ENCODE assay signal across 1 cellular context in the genomic region with DNA sequence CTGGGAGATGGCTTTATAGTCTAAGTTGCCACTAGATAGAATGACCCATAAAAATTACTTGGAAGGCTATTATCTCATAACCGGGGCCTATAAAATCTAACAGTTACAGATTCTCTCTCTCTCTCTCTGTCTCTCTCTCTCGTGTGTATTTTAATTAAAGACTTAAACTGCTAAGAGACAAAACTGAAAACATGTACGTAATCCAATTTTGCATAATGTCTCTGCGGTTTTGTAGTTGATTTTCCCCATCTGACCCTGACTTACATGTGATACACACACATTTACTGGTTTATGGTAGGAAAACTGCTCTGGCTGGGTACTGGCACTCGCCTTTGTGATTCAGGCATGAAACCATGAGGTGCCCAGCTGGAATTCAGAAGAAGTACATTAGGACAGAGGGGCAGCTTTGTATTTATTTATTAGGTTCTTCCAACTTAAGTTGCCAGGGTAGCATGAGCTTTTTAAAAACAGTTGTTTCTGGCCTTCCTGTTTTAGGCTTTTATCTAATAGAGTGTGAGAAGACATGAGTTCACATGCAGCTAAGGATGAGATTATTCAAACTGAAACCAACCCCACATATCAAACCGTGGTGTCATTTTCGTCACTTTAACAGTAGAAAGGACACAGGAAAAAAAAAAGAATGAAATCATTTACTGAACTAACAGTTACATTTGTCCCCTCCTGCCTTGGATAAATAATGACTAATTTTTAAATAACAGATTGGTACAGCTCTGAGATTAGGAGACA.
TF ChIP-seq lines count a peak whose summit lies in the region.

No MANE protein-coding gene starts in this region.

TF ChIP-seq in HEK293, 187 proteins besides CTCF, POLR2A, EP300 and RAD21 (continued from another document and continues in another):
- TF ChIP-seq ZBTB7A (tag by site-specific recombination; IDR thresholded peaks at IDR 0.05; ENCODE audit: low read depth) (no peak), KLF9 (tag by site-specific recombination; IDR thresholded peaks at IDR 0.05; ENCODE audit: low read depth) (no peak), ZNF677 (tag by site-specific recombination; IDR thresholded peaks at IDR 0.05) (no peak), ZNF423 (tag by site-specific recombination; IDR thresholded peaks at IDR 0.05) (no peak), ZNF366 (tag by site-specific recombination; conservative IDR thresholded peaks at IDR 0.05) (0 out of 2 replicates have a peak, but pooled peaks have one; percentile 30), RBAK (tag by site-specific recombination; IDR thresholded peaks at IDR 0.05) (no peak), ZXDB (tag by site-specific recombination; IDR thresholded peaks at IDR 0.05) (no peak), ZNF701 (tag by site-specific recombination; IDR thresholded peaks at IDR 0.05) (no peak), GFI1B (tag by site-specific recombination; IDR thresholded peaks at IDR 0.05) (no peak), ZNF146 (tag by site-specific recombination; IDR thresholded peaks at IDR 0.05) (no peak), SALL2 (tag by site-specific recombination; IDR thresholded peaks at IDR 0.05; ENCODE audit: borderline replicate concordance) (no peak), ZNF76 (tag by site-specific recombination; IDR thresholded peaks at IDR 0.05; ENCODE audit: borderline replicate concordance, low read depth) (no peak), HOXD13 (CRISPR knock-in tag; IDR thresholded peaks at IDR 0.05; ENCODE audit: borderline replicate concordance) (no peak), ZNF623 (tag by site-specific recombination; IDR thresholded peaks at IDR 0.05) (no peak), ZNF112 (tag by site-specific recombination; IDR thresholded peaks at IDR 0.05) (no peak), ZNF157 (tag by site-specific recombination; IDR thresholded peaks at IDR 0.05) (no peak), KLF1 (tag by site-specific recombination; IDR thresholded peaks at IDR 0.05) (no peak), ZNF211 (tag by site-specific recombination; IDR thresholded peaks at IDR 0.05; ENCODE audit: low read depth) (no peak), ZNF132 (tag by site-specific recombination; IDR thresholded peaks at IDR 0.05; ENCODE audit: borderline replicate concordance) (no peak), ZFHX2 (tag by site-specific recombination; conservative IDR thresholded peaks at IDR 0.05) (no peak), ZEB2 (tag by site-specific recombination; IDR thresholded peaks at IDR 0.05) (peak; percentile 76), FEZF1 (tag by site-specific recombination; IDR thresholded peaks at IDR 0.05) (peak; percentile 87), ZNF223 (tag by site-specific recombination; IDR thresholded peaks at IDR 0.05) (no peak), ZNF140 (tag by site-specific recombination; IDR thresholded peaks at IDR 0.05) (no peak), ZNF23 (tag by site-specific recombination; IDR thresholded peaks at IDR 0.05; ENCODE audit: borderline replicate concordance) (no peak), ZFP41 (tag by site-specific recombination; IDR thresholded peaks at IDR 0.05; ENCODE audit: borderline replicate concordance) (no peak), ZNF302 (tag by site-specific recombination; IDR thresholded peaks at IDR 0.05; ENCODE audit: low read depth) (no peak)
- TF ChIP-seq, protein P1, sequence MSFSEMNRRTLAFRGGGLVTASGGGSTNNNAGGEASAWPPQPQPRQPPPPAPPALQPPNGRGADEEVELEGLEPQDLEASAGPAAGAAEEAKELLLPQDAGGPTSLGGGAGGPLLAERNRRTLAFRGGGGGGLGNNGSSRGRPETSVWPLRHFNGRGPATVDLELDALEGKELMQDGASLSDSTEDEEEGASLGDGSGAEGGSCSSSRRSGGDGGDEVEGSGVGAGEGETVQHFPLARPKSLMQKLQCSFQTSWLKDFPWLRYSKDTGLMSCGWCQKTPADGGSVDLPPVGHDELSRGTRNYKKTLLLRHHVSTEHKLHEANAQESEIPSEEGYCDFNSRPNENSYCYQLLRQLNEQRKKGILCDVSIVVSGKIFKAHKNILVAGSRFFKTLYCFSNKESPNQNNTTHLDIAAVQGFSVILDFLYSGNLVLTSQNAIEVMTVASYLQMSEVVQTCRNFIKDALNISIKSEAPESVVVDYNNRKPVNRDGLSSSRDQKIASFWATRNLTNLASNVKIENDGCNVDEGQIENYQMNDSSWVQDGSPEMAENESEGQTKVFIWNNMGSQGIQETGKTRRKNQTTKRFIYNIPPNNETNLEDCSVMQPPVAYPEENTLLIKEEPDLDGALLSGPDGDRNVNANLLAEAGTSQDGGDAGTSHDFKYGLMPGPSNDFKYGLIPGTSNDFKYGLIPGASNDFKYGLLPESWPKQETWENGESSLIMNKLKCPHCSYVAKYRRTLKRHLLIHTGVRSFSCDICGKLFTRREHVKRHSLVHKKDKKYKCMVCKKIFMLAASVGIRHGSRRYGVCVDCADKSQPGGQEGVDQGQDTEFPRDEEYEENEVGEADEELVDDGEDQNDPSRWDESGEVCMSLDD (tag by site-specific recombination; IDR thresholded peaks at IDR 0.05) = no peak
- TF ChIP-seq, protein P2, sequence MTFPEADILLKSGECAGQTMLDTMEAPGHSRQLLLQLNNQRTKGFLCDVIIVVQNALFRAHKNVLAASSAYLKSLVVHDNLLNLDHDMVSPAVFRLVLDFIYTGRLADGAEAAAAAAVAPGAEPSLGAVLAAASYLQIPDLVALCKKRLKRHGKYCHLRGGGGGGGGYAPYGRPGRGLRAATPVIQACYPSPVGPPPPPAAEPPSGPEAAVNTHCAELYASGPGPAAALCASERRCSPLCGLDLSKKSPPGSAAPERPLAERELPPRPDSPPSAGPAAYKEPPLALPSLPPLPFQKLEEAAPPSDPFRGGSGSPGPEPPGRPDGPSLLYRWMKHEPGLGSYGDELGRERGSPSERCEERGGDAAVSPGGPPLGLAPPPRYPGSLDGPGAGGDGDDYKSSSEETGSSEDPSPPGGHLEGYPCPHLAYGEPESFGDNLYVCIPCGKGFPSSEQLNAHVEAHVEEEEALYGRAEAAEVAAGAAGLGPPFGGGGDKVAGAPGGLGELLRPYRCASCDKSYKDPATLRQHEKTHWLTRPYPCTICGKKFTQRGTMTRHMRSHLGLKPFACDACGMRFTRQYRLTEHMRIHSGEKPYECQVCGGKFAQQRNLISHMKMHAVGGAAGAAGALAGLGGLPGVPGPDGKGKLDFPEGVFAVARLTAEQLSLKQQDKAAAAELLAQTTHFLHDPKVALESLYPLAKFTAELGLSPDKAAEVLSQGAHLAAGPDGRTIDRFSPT (tag by site-specific recombination; IDR thresholded peaks at IDR 0.05) = peak; percentile 53; the same call in 1 of the 2 replicates
- TF ChIP-seq, protein P3, sequence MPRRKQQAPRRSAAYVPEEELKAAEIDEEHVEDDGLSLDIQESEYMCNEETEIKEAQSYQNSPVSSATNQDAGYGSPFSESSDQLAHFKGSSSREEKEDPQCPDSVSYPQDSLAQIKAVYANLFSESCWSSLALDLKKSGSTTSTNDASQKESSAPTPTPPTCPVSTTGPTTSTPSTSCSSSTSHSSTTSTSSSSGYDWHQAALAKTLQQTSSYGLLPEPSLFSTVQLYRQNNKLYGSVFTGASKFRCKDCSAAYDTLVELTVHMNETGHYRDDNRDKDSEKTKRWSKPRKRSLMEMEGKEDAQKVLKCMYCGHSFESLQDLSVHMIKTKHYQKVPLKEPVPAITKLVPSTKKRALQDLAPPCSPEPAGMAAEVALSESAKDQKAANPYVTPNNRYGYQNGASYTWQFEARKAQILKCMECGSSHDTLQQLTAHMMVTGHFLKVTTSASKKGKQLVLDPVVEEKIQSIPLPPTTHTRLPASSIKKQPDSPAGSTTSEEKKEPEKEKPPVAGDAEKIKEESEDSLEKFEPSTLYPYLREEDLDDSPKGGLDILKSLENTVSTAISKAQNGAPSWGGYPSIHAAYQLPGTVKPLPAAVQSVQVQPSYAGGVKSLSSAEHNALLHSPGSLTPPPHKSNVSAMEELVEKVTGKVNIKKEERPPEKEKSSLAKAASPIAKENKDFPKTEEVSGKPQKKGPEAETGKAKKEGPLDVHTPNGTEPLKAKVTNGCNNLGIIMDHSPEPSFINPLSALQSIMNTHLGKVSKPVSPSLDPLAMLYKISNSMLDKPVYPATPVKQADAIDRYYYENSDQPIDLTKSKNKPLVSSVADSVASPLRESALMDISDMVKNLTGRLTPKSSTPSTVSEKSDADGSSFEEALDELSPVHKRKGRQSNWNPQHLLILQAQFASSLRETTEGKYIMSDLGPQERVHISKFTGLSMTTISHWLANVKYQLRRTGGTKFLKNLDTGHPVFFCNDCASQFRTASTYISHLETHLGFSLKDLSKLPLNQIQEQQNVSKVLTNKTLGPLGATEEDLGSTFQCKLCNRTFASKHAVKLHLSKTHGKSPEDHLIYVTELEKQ (tag by site-specific recombination; IDR thresholded peaks at IDR 0.05; ENCODE audit: borderline replicate concordance) = peak; percentile 88; the same call in 1 of the 2 replicates
- TF ChIP-seq, protein P4, sequence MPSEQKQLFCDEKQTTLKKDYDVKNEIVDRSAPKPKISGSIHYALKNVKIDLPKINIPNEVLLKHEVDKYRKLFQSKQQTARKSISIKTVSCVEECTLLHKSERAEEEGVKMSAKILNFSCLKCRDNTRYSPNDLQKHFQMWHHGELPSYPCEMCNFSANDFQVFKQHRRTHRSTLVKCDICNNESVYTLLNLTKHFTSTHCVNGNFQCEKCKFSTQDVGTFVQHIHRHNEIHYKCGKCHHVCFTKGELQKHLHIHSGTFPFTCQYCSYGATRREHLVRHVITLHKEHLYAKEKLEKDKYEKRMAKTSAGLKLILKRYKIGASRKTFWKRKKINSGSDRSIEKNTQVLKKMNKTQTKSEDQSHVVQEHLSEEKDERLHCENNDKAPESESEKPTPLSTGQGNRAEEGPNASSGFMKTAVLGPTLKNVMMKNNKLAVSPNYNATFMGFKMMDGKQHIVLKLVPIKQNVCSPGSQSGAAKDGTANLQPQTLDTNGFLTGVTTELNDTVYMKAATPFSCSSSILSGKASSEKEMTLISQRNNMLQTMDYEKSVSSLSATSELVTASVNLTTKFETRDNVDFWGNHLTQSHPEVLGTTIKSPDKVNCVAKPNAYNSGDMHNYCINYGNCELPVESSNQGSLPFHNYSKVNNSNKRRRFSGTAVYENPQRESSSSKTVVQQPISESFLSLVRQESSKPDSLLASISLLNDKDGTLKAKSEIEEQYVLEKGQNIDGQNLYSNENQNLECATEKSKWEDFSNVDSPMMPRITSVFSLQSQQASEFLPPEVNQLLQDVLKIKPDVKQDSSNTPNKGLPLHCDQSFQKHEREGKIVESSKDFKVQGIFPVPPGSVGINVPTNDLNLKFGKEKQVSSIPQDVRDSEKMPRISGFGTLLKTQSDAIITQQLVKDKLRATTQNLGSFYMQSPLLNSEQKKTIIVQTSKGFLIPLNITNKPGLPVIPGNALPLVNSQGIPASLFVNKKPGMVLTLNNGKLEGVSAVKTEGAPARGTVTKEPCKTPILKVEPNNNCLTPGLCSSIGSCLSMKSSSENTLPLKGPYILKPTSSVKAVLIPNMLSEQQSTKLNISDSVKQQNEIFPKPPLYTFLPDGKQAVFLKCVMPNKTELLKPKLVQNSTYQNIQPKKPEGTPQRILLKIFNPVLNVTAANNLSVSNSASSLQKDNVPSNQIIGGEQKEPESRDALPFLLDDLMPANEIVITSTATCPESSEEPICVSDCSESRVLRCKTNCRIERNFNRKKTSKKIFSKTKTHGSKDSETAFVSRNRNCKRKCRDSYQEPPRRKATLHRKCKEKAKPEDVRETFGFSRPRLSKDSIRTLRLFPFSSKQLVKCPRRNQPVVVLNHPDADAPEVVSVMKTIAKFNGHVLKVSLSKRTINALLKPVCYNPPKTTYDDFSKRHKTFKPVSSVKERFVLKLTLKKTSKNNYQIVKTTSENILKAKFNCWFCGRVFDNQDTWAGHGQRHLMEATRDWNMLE (tag by site-specific recombination; conservative IDR thresholded peaks at IDR 0.05; ENCODE audit: low read depth) = no peak
- TF ChIP-seq, protein P5, sequence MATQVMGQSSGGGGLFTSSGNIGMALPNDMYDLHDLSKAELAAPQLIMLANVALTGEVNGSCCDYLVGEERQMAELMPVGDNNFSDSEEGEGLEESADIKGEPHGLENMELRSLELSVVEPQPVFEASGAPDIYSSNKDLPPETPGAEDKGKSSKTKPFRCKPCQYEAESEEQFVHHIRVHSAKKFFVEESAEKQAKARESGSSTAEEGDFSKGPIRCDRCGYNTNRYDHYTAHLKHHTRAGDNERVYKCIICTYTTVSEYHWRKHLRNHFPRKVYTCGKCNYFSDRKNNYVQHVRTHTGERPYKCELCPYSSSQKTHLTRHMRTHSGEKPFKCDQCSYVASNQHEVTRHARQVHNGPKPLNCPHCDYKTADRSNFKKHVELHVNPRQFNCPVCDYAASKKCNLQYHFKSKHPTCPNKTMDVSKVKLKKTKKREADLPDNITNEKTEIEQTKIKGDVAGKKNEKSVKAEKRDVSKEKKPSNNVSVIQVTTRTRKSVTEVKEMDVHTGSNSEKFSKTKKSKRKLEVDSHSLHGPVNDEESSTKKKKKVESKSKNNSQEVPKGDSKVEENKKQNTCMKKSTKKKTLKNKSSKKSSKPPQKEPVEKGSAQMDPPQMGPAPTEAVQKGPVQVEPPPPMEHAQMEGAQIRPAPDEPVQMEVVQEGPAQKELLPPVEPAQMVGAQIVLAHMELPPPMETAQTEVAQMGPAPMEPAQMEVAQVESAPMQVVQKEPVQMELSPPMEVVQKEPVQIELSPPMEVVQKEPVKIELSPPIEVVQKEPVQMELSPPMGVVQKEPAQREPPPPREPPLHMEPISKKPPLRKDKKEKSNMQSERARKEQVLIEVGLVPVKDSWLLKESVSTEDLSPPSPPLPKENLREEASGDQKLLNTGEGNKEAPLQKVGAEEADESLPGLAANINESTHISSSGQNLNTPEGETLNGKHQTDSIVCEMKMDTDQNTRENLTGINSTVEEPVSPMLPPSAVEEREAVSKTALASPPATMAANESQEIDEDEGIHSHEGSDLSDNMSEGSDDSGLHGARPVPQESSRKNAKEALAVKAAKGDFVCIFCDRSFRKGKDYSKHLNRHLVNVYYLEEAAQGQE (tag by site-specific recombination; IDR thresholded peaks at IDR 0.05) = no peak
- TF ChIP-seq, protein P6, sequence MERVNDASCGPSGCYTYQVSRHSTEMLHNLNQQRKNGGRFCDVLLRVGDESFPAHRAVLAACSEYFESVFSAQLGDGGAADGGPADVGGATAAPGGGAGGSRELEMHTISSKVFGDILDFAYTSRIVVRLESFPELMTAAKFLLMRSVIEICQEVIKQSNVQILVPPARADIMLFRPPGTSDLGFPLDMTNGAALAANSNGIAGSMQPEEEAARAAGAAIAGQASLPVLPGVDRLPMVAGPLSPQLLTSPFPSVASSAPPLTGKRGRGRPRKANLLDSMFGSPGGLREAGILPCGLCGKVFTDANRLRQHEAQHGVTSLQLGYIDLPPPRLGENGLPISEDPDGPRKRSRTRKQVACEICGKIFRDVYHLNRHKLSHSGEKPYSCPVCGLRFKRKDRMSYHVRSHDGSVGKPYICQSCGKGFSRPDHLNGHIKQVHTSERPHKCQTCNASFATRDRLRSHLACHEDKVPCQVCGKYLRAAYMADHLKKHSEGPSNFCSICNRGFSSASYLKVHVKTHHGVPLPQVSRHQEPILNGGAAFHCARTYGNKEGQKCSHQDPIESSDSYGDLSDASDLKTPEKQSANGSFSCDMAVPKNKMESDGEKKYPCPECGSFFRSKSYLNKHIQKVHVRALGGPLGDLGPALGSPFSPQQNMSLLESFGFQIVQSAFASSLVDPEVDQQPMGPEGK (tag by site-specific recombination; IDR thresholded peaks at IDR 0.05) = 0 out of 2 replicates have a peak, but pooled peaks have one; percentile 30
- TF ChIP-seq, protein P7, sequence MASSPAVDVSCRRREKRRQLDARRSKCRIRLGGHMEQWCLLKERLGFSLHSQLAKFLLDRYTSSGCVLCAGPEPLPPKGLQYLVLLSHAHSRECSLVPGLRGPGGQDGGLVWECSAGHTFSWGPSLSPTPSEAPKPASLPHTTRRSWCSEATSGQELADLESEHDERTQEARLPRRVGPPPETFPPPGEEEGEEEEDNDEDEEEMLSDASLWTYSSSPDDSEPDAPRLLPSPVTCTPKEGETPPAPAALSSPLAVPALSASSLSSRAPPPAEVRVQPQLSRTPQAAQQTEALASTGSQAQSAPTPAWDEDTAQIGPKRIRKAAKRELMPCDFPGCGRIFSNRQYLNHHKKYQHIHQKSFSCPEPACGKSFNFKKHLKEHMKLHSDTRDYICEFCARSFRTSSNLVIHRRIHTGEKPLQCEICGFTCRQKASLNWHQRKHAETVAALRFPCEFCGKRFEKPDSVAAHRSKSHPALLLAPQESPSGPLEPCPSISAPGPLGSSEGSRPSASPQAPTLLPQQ (tag by site-specific recombination; IDR thresholded peaks at IDR 0.05) = 0 out of 2 replicates have a peak, but pooled peaks have one; percentile 41
